In the genomic region with DNA sequence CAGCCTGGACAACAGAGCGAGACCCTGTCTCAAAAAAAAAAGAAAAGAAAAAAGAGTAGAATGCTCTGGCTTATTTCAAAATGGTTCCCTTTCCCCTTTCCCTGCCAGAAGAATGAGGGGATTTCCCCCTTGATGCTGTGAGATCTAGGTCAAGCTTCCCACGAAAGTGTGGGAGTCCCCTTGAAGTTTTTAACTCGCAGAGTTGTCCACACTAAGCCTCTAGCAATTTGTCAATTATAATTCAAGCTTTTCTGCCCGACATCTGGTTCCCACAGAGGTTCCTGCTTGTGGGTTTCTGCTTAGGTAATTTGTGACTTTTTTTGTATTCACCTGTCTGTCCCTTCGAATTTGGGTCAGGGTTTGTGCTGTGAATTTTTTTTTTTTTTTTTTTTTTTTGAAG, we compare ENCODE assay signal across 19 cellular contexts.
DNase-seq lines count a peak whose midpoint lies in the region; ATAC-seq, FAIRE-seq and TF ChIP-seq lines count a peak whose summit lies in the region.
"Had no signal": no experiment of that assay in that cellular context is flagged by ENCODE, and none has a peak within 500 bp of the region (broad histone marks: within the 10 kb centered on the region; RNA-seq: fewer than 3 reads in every experiment).

No MANE protein-coding gene starts in this region.

- H3K18ac ChIP-seq in mesenchymal stem cell (ENCODE audit: low read depth in 1 of 2, low read length in 2 of 2): no peak overlapping the region

- ATAC-seq in T-helper 17 cell: peak; percentile 89
- ATAC-seq in HG02588 (IDR thresholded peaks at IDR 0.05; ENCODE audit: unreplicated experiment): no peak
- ATAC-seq in HG03460 (IDR thresholded peaks at IDR 0.05; ENCODE audit: unreplicated experiment): no peak
- ATAC-seq: HepG2 had no signal

- H2BK15ac ChIP-seq in mesenchymal stem cell (ENCODE audit: low read depth, poor library complexity, severe bottlenecking): no peak overlapping the region

- H3K4me1 Mint-ChIP-seq in T-helper 17 cell: peaks cover 12% of the 10 kb centered on the region

- H3K27me3 Mint-ChIP-seq in T-helper 17 cell: peaks cover 6% of the 10 kb centered on the region

- peaks cover 9% of the 10 kb centered on the region for H3K79me1 ChIP-seq in mesenchymal stem cell (replicated peaks; ENCODE audit: low read length, poor library complexity, severe bottlenecking)

- no peak overlapping the region for H3K4me2 ChIP-seq in mesenchymal stem cell (ENCODE audit: low read length, poor library complexity, severe bottlenecking)

- DNase-seq in GM06990 (ENCODE audit: extremely low read depth, insufficient read length) (peak; percentile 6), GM12892 (ENCODE audit: insufficient read length) (no peak), T-helper 17 cell (no peak), mesenchymal stem cell (peak; percentile 14), NCI-H128 (lab: John Stamatoyannopoulos, UW; ENCODE audit: unreplicated experiment) (no peak), RKO (ENCODE audit: low spot score) (no peak)
- DNase-seq: BE2C, DMS153, EL, Karpas-422, MM.1S, NCI-H1436, NCI-H2081 treated with DMSO at 0.1 percent for 48 hours, NCI-H526 treated with DMSO at 0.1 percent for 48 hours had no signal

- H3K4me1 ChIP-seq in mesenchymal stem cell (ENCODE audit: control insufficient read depth, insufficient read depth, low read depth, low read length): no peaks in the 10 kb centered on the region
- H3K4me1 ChIP-seq: BE2C had no signal

- no peak for TF ChIP-seq CTCF in GM06990 (IDR thresholded peaks at IDR 0.05; ENCODE audit: insufficient read depth, low read length, poor library complexity, severe bottlenecking)

- no peak for TF ChIP-seq POLR2A in GM12892 (IDR thresholded peaks at IDR 0.05; ENCODE audit: low read depth, low read length)

- no peak overlapping the region for H2BK5ac ChIP-seq in mesenchymal stem cell (ENCODE audit: low read depth, low read length, poor library complexity, severe bottlenecking)

- no peak overlapping the region for H2AFZ ChIP-seq in mesenchymal stem cell (ENCODE audit: low read depth, low read length)

- H2BK12ac ChIP-seq in mesenchymal stem cell (ENCODE audit: low read length in 2 of 2): no peak overlapping the region

- H3K27me3 ChIP-seq in GM06990 (replicated peaks; ENCODE audit: control insufficient read depth, insufficient read depth, low read length) (no peaks in the 10 kb centered on the region), mesenchymal stem cell (ENCODE audit: control insufficient read depth in 1 of 2, insufficient read depth in 1 of 2, low read length in 2 of 2) (no peaks in the 10 kb centered on the region)
- H3K27me3 ChIP-seq: BE2C had no signal

- no peak overlapping the region for H3K9ac ChIP-seq in mesenchymal stem cell (ENCODE audit: low read length)

- H3K14ac ChIP-seq in mesenchymal stem cell (ENCODE audit: low read length in 2 of 2): no peak overlapping the region

- H3K36me3 Mint-ChIP-seq in T-helper 17 cell (ENCODE audit: low read depth): no peaks in the 10 kb centered on the region

- H4K8ac ChIP-seq in mesenchymal stem cell (ENCODE audit: low read length): no peak overlapping the region

- H3K4me3 ChIP-seq in GM06990 (replicated peaks; ENCODE audit: low read depth, low read length): no peak overlapping the region
- H3K4me3 ChIP-seq in mesenchymal stem cell (ENCODE audit: insufficient read depth in 1 of 2, low read depth in 1 of 2, low read length in 2 of 2): no peak overlapping the region

- H4K91ac ChIP-seq in mesenchymal stem cell (ENCODE audit: low read length): no peak overlapping the region

- H2AK5ac ChIP-seq in mesenchymal stem cell (ENCODE audit: low read length, severe bottlenecking): no peak overlapping the region

- peak overlapping the region; percentile 79 for H3K27ac Mint-ChIP-seq in T-helper 17 cell

- WGBS in mesenchymal stem cell: 100% methylated on average over 4 of the region's 5 CpGs

- no peak overlapping the region for H3K4me3 Mint-ChIP-seq in T-helper 17 cell

- H3K23ac ChIP-seq in mesenchymal stem cell (ENCODE audit: low read length in 2 of 2): no peak overlapping the region

- H3K9me3 ChIP-seq in T-helper 17 cell (ENCODE audit: control insufficient read depth, low read length, poor library complexity, severe bottlenecking): no peaks in the 10 kb centered on the region
- no peaks in the 10 kb centered on the region for H3K9me3 ChIP-seq in mesenchymal stem cell (ENCODE audit: control insufficient read depth, low read length)
- H3K9me3 ChIP-seq: BE2C had no signal

- H3K4ac ChIP-seq in mesenchymal stem cell (ENCODE audit: low read depth in 1 of 2, low read length in 2 of 2): no peak overlapping the region

- FAIRE-seq in GM12892 (lab: Jason Lieb, UNC): peak; percentile 30
- FAIRE-seq: GM12891, H1, HepG2 had no signal

- H3K27ac ChIP-seq in mesenchymal stem cell (ENCODE audit: low read length, poor library complexity, severe bottlenecking): no peak overlapping the region

- no peaks in the 10 kb centered on the region for H3K36me3 ChIP-seq in GM06990 (ENCODE audit: control insufficient read depth, insufficient read depth, low read length)
- no peaks in the 10 kb centered on the region for H3K36me3 ChIP-seq in mesenchymal stem cell (ENCODE audit: control insufficient read depth in 1 of 2, insufficient read depth in 2 of 2, low read depth in 1 of 2, low read length in 2 of 2)
- H3K36me3 ChIP-seq: BE2C had no signal

- no peak overlapping the region for H2BK120ac ChIP-seq in mesenchymal stem cell (ENCODE audit: low read depth, low read length)

Comparison
In these comparisons a context has a peak if more than half of its experiments do, and no peak if none do; other contexts are left out.
1. DNase-seq: peak in GM06990 (single experiment) and mesenchymal stem cell (single experiment); none in GM12892 (single experiment), T-helper 17 cell (0 of 3), NCI-H128 (single experiment) and RKO (single experiment).